34 cellular contexts compared by ENCODE assay signal in genomic region chr3:102329561-102329960, GRCh38.
"Had no signal": no experiment of that assay in that cellular context is flagged by ENCODE, and none has a peak within 500 bp of the region (broad histone marks: within the 10 kb centered on the region; RNA-seq: fewer than 3 reads in every experiment).

No MANE protein-coding gene starts in this region.

- FAIRE-seq: astrocyte, bronchial epithelial cell had no signal

- H3K36me3 ChIP-seq: adrenal gland, ascending aorta, brain microvascular endothelial cell, breast epithelium, cardiac muscle cell had no signal

- H3K9me3 ChIP-seq: adrenal gland, ascending aorta, body of pancreas, breast epithelium had no signal

- DNase-seq: activated effector memory CD4-positive, alpha-beta T cell treated with anti-CD3 and anti-CD28 coated beads, Interleukin-2, amount 50 U/mL, for 16 hours; activated effector memory CD4-positive, alpha-beta T cell treated with Interleukin-2 at 50 U/mL for 16 hours; activated gamma-delta T cell; activated gamma-delta T cell treated with Interleukin-2 at 50 U/mL for 16 hours; activated naive CD4-positive, alpha-beta T cell; activated naive CD4-positive, alpha-beta T cell treated with anti-CD3 and anti-CD28 coated beads for 36 hours; activated naive CD4-positive, alpha-beta T cell treated with anti-CD3 and anti-CD28 coated beads, Interleukin-2, amount 10 ng/mL, durations not matched to agents 7 days and 5 days; activated naive CD4-positive, alpha-beta T cell treated with anti-CD3 and anti-CD28 coated beads, Interleukin-2, amount 50 U/mL, for 16 hours; activated naive CD4-positive, alpha-beta T cell treated with Interleukin-2 at 50 U/mL for 16 hours; activated naive CD8-positive, alpha-beta T cell treated with anti-CD3 and anti-CD28 coated beads for 36 hours; activated naive CD8-positive, alpha-beta T cell treated with anti-CD3 and anti-CD28 coated beads, Interleukin-2, amount 10 ng/mL, durations not matched to agents 7 days and 5 days; activated naive CD8-positive, alpha-beta T cell treated with anti-CD3 and anti-CD28 coated beads, Interleukin-2, amount 50 U/mL, for 24 hours; activated T-cell treated with anti-CD3 and anti-CD28 coated beads, Interleukin-2, amount 50 U/mL, for 1 hour; activated T-cell treated with anti-CD3 and anti-CD28 coated beads, Interleukin-2, amount 50 U/mL, for 24 hours; activated T-cell treated with anti-CD3 and anti-CD28 coated beads, Interleukin-2, amount 50 U/mL, for 4 hours; activated T-cell treated with anti-CD3 and anti-CD28 coated beads, Interleukin-2, amount 50 U/mL, for 48 hours; activated T-cell treated with anti-CD3 and anti-CD28 coated beads, Interleukin-2, amount 50 U/mL, for 72 hours; adrenal gland; amniotic stem cell; amygdala; anterior cingulate cortex; aorta; body of pancreas; brain microvascular endothelial cell; caudate nucleus; central memory CD4-positive, alpha-beta T cell; cerebellar nuclear complex had no signal

- H3K27ac ChIP-seq: adrenal gland, ascending aorta, body of pancreas, brain microvascular endothelial cell, breast epithelium, cardiac muscle cell had no signal

- H3K27me3 ChIP-seq: adrenal gland, ascending aorta, body of pancreas, brain microvascular endothelial cell, breast epithelium, cardiac muscle cell had no signal

- ATAC-seq: activated naive CD4-positive, alpha-beta T cell treated with anti-CD3 and anti-CD28 coated beads, Interleukin-2, amount 50 U/mL, for 72 hours; activated naive CD8-positive, alpha-beta T cell treated with anti-CD3 and anti-CD28 coated beads, Interleukin-2, amount 50 U/mL, for 24 hours; activated T-cell treated with anti-CD3 and anti-CD28 coated beads, Interleukin-2, amount 50 U/mL, for 4 hours; activated T-cell treated with anti-CD3 and anti-CD28 coated beads, Interleukin-2, amount 50 U/mL, for 72 hours; activated T-helper 17 cell treated with anti-CD3 and anti-CD28 coated beads, Interleukin-2, amount 50 U/mL, for 72 hours; body of pancreas had no signal

- H3K4me3 ChIP-seq: adrenal gland, ascending aorta, body of pancreas, breast epithelium, cardiac muscle cell had no signal

- H3K4me1 ChIP-seq: adrenal gland, ascending aorta, body of pancreas, breast epithelium had no signal
